In genomic region chr12:66132408-66132807, GRCh38 we compare ENCODE assay signal across 9 cellular contexts. TPM values are rescaled to one million over a fixed set of nuclear protein-coding genes. Genes with fewer than 3 reads are reported as not detected.
DNase-seq lines count a peak whose midpoint lies in the region; ATAC-seq and TF ChIP-seq lines count a peak whose summit lies in the region.
"Had no signal": no experiment of that assay in that cellular context is flagged by ENCODE, and none has a peak within 500 bp of the region (broad histone marks: within the 10 kb centered on the region; RNA-seq: fewer than 3 reads in every experiment).

No MANE protein-coding gene starts in this region.

- H4K20me1 ChIP-seq in osteoblast (ENCODE audit: insufficient read depth, low read length): peaks cover 5% of the 10 kb centered on the region

- H2AFZ ChIP-seq in osteoblast (ENCODE audit: low read length): no peak overlapping the region

- H3K4me1 Mint-ChIP-seq in activated T-cell treated with anti-CD3 and anti-CD28 coated beads, Interleukin-2, amount 50 U/mL, for 4 hours (ENCODE audit: low read depth): peaks cover 31% of the 10 kb centered on the region

- H3K9ac ChIP-seq in NT2/D1 (ENCODE audit: insufficient read length, low read depth): no peak overlapping the region

- peaks cover 34% of the 10 kb centered on the region for H3K79me2 ChIP-seq in osteoblast (ENCODE audit: insufficient read depth, low read length)

- no peaks in the 10 kb centered on the region for H3K27me3 Mint-ChIP-seq in activated T-cell treated with anti-CD3 and anti-CD28 coated beads, Interleukin-2, amount 50 U/mL, for 4 hours (ENCODE audit: low read depth)

- peaks cover 23% of the 10 kb centered on the region for H3K36me3 Mint-ChIP-seq in activated T-cell treated with anti-CD3 and anti-CD28 coated beads, Interleukin-2, amount 50 U/mL, for 4 hours (ENCODE audit: insufficient read depth)

- H3K9me3 ChIP-seq in NT2/D1 (ENCODE audit: insufficient read depth, low read length) (no peaks in the 10 kb centered on the region), osteoblast (ENCODE audit: low read depth, low read length) (no peaks in the 10 kb centered on the region)

- ATAC-seq in activated T-cell treated with anti-CD3 and anti-CD28 coated beads, Interleukin-2, amount 50 U/mL, for 4 hours: no peak
- ATAC-seq in GM18519 (IDR thresholded peaks at IDR 0.05; ENCODE audit: low FRiP score, unreplicated experiment): no peak
- ATAC-seq: CD8-positive, alpha-beta T cell had no signal

- H3K36me3 ChIP-seq in NT2/D1 (ENCODE audit: insufficient read depth, insufficient read length, low read length) (peaks cover 33% of the 10 kb centered on the region), osteoblast (ENCODE audit: insufficient read depth, low read length) (peaks cover 25% of the 10 kb centered on the region)

- H3K4me1 ChIP-seq in NT2/D1 (ENCODE audit: insufficient read depth, insufficient read length) (no peaks in the 10 kb centered on the region), osteoblast (ENCODE audit: insufficient read depth, low read length) (peaks cover 20% of the 10 kb centered on the region)

- no peak for DNase-seq in activated T-cell treated with anti-CD3 and anti-CD28 coated beads, Interleukin-2, amount 50 U/mL, for 4 hours
- no peak for DNase-seq in activated T-cell treated with anti-CD3 and anti-CD28 coated beads, Interleukin-2, amount 50 U/mL, for 1 hour
- DNase-seq in NT2/D1 (ENCODE audit: low read depth, low spot score): peak; percentile 66
- peak; percentile 62 for DNase-seq in dermis blood vessel endothelial cell
- peak; percentile 85 for DNase-seq in osteoblast (ENCODE audit: insufficient read length, low spot score, missing footprints)
- DNase-seq in stimulated activated CD4-positive, alpha-beta T cell treated with anti-CD3 and anti-CD28 coated beads, Interleukin-2, amount 100 ng/mL, for 24 hours: no peak
- DNase-seq in DMS 273 (lab: John Stamatoyannopoulos, UW; ENCODE audit: unreplicated experiment): no peak
- DNase-seq: CD8-positive, alpha-beta T cell had no signal

- peak overlapping the region; percentile 31 for H3K27ac ChIP-seq in osteoblast (ENCODE audit: low read depth, low read length)

- no peak overlapping the region for H3K4me3 ChIP-seq in NT2/D1 (ENCODE audit: insufficient read length, low read depth)
- no peak overlapping the region for H3K4me3 ChIP-seq in osteoblast (ENCODE audit: insufficient read depth, low read length)

- peak overlapping the region; percentile 49 for H3K4me3 Mint-ChIP-seq in activated T-cell treated with anti-CD3 and anti-CD28 coated beads, Interleukin-2, amount 50 U/mL, for 4 hours

- H3K27me3 ChIP-seq in NT2/D1 (ENCODE audit: insufficient read depth, insufficient read length): no peaks in the 10 kb centered on the region
- no peaks in the 10 kb centered on the region for H3K27me3 ChIP-seq in osteoblast (ENCODE audit: insufficient read depth, low read length)

- no peak overlapping the region for H3K4me2 ChIP-seq in osteoblast (ENCODE audit: insufficient read depth, low read length)

- TF ChIP-seq CTCF in osteoblast (IDR thresholded peaks at IDR 0.05; ENCODE audit: extremely low read depth, low read depth, low read length): no peak

- H3K9me3 Mint-ChIP-seq in activated T-cell treated with anti-CD3 and anti-CD28 coated beads, Interleukin-2, amount 50 U/mL, for 4 hours: no peaks in the 10 kb centered on the region
- H3K9me3 Mint-ChIP-seq: CD8-positive, alpha-beta T cell had no signal

RNA-seq across cellular contexts. Expression of gene LLPH, which starts 1.9 kb away (rescaled TPM):
- total RNA-seq in activated T-cell treated with anti-CD3 and anti-CD28 coated beads, Interleukin-2, amount 50 U/mL, for 4 hours: 10 to 100 TPM; 40.3 to 46.4 (median 43.7) TPM
- total RNA-seq in dermis blood vessel endothelial cell: 3.4 and 16.7 TPM in 2 replicates
- 4.7 and 5.1 TPM in 2 replicates for total RNA-seq in osteoblast

RNA-seq across cellular contexts. Expression of gene TMBIM4, which starts 37.4 kb away (rescaled TPM):
- total RNA-seq in activated T-cell treated with anti-CD3 and anti-CD28 coated beads, Interleukin-2, amount 50 U/mL, for 4 hours: 10 to 100 TPM; 69.9 to 86.1 (median 78.2) TPM
- total RNA-seq in dermis blood vessel endothelial cell: 78.9 and 142 TPM in 2 replicates
- total RNA-seq in osteoblast: 78.1 and 94.1 TPM in 2 replicates

RNA-seq across cellular contexts. Expression of gene IRAK3, which starts 56.6 kb away (rescaled TPM):
- under 1 TPM; 0.13 to 0.22 (median 0.18) TPM for total RNA-seq in activated T-cell treated with anti-CD3 and anti-CD28 coated beads, Interleukin-2, amount 50 U/mL, for 4 hours
- total RNA-seq in dermis blood vessel endothelial cell (17.1 and 19.2 TPM in 2 replicates), osteoblast (3.6 and 4.4 TPM in 2 replicates)

Comparison
In these comparisons a context has a peak if more than half of its experiments do, and no peak if none do; other contexts are left out.
1. DNase-seq: peak in NT2/D1 (single experiment), dermis blood vessel endothelial cell (single experiment) and osteoblast (single experiment); none in activated T-cell treated with anti-CD3 and anti-CD28 coated beads, Interleukin-2, amount 50 U/mL, for 4 hours (single experiment), activated T-cell treated with anti-CD3 and anti-CD28 coated beads, Interleukin-2, amount 50 U/mL, for 1 hour (single experiment), stimulated activated CD4-positive, alpha-beta T cell treated with anti-CD3 and anti-CD28 coated beads, Interleukin-2, amount 100 ng/mL, for 24 hours (0 of 2) and DMS 273 (single experiment).